Comparison of ENCODE assay signal across 2 cellular contexts in the genomic region with DNA sequence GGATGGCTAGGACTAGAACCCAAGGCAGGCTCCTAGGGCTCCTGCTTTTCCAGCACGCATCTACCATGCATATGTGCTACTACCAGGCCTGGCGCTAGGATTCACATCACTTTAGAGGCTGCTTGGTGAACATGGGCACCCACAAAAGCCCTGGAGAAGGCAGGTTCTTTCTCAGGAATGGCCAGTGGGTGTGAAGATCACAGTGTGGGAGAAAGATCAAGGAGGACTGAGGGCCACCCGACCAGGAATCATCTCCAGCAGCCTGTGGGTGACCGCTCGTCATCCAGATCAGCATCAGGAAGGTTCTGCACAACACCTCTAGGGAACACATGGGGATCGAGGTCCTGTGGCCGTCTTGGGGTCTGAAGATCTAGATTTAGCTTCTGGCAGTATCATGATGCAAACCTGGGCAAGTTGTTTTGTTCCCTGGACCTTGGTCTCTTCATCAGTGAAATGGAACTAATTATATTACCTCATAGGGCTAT.
TF ChIP-seq lines count a peak whose summit lies in the region.

No MANE protein-coding gene starts in this region.

TF ChIP-seq in HepG2, 621 proteins besides CTCF, POLR2A, EP300 and RAD21:
- TF ChIP-seq, protein P1, sequence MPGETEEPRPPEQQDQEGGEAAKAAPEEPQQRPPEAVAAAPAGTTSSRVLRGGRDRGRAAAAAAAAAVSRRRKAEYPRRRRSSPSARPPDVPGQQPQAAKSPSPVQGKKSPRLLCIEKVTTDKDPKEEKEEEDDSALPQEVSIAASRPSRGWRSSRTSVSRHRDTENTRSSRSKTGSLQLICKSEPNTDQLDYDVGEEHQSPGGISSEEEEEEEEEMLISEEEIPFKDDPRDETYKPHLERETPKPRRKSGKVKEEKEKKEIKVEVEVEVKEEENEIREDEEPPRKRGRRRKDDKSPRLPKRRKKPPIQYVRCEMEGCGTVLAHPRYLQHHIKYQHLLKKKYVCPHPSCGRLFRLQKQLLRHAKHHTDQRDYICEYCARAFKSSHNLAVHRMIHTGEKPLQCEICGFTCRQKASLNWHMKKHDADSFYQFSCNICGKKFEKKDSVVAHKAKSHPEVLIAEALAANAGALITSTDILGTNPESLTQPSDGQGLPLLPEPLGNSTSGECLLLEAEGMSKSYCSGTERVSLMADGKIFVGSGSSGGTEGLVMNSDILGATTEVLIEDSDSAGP (CRISPR knock-in tag; IDR thresholded peaks at IDR 0.05; ENCODE audit: borderline replicate concordance), result no peak
- TF ChIP-seq RBAK (CRISPR knock-in tag; IDR thresholded peaks at IDR 0.05) (no peak), ZNF337 (CRISPR knock-in tag; IDR thresholded peaks at IDR 0.05; ENCODE audit: borderline replicate concordance, low read depth) (no peak), CCAR2 (optimal IDR thresholded peaks at IDR 0.05; ENCODE audit: low read depth, low read length) (no peak), POGZ (CRISPR knock-in tag; IDR thresholded peaks at IDR 0.05) (no peak), SRY (CRISPR knock-in tag; IDR thresholded peaks at IDR 0.05) (no peak)
- TF ChIP-seq, protein P2, sequence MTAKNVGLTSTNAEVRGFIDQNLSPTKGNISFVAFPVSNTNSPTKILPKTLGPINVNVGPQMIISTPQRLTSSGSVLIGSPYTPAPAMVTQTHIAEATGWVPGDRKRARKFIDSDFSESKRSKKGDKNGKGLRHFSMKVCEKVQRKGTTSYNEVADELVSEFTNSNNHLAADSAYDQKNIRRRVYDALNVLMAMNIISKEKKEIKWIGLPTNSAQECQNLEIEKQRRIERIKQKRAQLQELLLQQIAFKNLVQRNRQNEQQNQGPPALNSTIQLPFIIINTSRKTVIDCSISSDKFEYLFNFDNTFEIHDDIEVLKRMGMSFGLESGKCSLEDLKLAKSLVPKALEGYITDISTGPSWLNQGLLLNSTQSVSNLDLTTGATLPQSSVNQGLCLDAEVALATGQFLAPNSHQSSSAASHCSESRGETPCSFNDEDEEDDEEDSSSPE (CRISPR knock-in tag; IDR thresholded peaks at IDR 0.05), result no peak

TF ChIP-seq in WTC11, 78 proteins besides CTCF, POLR2A, EP300 and RAD21:
- TF ChIP-seq NR2C2 (CRISPR knock-in tag; IDR thresholded peaks at IDR 0.05), result no peak
- TF ChIP-seq JAZF1 (CRISPR knock-in tag; IDR thresholded peaks at IDR 0.05), result no peak
- no peak for TF ChIP-seq ZNF317 (CRISPR knock-in tag; IDR thresholded peaks at IDR 0.05; ENCODE audit: borderline replicate concordance, low read depth)
- TF ChIP-seq NFATC4 (CRISPR knock-in tag; IDR thresholded peaks at IDR 0.05), result no peak
- TF ChIP-seq CBFB (CRISPR knock-in tag; IDR thresholded peaks at IDR 0.05; ENCODE audit: low read depth), result no peak
- TF ChIP-seq ZNF219 (CRISPR knock-in tag; IDR thresholded peaks at IDR 0.05; ENCODE audit: borderline replicate concordance), result no peak
- no peak for TF ChIP-seq FOXP1 (CRISPR knock-in tag; IDR thresholded peaks at IDR 0.05; ENCODE audit: borderline replicate concordance)
- TF ChIP-seq, protein P3, sequence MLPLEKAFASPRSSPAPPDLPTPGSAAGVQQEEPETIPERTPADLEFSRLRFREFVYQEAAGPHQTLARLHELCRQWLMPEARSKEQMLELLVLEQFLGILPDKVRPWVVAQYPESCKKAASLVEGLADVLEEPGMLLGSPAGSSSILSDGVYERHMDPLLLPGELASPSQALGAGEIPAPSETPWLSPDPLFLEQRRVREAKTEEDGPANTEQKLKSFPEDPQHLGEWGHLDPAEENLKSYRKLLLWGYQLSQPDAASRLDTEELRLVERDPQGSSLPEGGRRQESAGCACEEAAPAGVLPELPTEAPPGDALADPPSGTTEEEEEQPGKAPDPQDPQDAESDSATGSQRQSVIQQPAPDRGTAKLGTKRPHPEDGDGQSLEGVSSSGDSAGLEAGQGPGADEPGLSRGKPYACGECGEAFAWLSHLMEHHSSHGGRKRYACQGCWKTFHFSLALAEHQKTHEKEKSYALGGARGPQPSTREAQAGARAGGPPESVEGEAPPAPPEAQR (CRISPR knock-in tag; IDR thresholded peaks at IDR 0.05), result no peak
- TF ChIP-seq, protein P4, sequence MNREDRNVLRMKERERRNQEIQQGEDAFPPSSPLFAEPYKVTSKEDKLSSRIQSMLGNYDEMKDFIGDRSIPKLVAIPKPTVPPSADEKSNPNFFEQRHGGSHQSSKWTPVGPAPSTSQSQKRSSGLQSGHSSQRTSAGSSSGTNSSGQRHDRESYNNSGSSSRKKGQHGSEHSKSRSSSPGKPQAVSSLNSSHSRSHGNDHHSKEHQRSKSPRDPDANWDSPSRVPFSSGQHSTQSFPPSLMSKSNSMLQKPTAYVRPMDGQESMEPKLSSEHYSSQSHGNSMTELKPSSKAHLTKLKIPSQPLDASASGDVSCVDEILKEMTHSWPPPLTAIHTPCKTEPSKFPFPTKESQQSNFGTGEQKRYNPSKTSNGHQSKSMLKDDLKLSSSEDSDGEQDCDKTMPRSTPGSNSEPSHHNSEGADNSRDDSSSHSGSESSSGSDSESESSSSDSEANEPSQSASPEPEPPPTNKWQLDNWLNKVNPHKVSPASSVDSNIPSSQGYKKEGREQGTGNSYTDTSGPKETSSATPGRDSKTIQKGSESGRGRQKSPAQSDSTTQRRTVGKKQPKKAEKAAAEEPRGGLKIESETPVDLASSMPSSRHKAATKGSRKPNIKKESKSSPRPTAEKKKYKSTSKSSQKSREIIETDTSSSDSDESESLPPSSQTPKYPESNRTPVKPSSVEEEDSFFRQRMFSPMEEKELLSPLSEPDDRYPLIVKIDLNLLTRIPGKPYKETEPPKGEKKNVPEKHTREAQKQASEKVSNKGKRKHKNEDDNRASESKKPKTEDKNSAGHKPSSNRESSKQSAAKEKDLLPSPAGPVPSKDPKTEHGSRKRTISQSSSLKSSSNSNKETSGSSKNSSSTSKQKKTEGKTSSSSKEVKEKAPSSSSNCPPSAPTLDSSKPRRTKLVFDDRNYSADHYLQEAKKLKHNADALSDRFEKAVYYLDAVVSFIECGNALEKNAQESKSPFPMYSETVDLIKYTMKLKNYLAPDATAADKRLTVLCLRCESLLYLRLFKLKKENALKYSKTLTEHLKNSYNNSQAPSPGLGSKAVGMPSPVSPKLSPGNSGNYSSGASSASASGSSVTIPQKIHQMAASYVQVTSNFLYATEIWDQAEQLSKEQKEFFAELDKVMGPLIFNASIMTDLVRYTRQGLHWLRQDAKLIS (CRISPR knock-in tag; IDR thresholded peaks at IDR 0.05; ENCODE audit: borderline replicate concordance), result no peak
- TF ChIP-seq, protein P5, sequence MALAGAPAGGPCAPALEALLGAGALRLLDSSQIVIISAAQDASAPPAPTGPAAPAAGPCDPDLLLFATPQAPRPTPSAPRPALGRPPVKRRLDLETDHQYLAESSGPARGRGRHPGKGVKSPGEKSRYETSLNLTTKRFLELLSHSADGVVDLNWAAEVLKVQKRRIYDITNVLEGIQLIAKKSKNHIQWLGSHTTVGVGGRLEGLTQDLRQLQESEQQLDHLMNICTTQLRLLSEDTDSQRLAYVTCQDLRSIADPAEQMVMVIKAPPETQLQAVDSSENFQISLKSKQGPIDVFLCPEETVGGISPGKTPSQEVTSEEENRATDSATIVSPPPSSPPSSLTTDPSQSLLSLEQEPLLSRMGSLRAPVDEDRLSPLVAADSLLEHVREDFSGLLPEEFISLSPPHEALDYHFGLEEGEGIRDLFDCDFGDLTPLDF (CRISPR knock-in tag; IDR thresholded peaks at IDR 0.05), result no peak
- TF ChIP-seq, protein P6, sequence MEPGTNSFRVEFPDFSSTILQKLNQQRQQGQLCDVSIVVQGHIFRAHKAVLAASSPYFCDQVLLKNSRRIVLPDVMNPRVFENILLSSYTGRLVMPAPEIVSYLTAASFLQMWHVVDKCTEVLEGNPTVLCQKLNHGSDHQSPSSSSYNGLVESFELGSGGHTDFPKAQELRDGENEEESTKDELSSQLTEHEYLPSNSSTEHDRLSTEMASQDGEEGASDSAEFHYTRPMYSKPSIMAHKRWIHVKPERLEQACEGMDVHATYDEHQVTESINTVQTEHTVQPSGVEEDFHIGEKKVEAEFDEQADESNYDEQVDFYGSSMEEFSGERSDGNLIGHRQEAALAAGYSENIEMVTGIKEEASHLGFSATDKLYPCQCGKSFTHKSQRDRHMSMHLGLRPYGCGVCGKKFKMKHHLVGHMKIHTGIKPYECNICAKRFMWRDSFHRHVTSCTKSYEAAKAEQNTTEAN (CRISPR knock-in tag; IDR thresholded peaks at IDR 0.05), result no peak
- TF ChIP-seq ZNF671 (CRISPR knock-in tag; IDR thresholded peaks at IDR 0.05), result no peak
- TF ChIP-seq FOXK1 (CRISPR knock-in tag; IDR thresholded peaks at IDR 0.05), result no peak
- no peak for TF ChIP-seq SMAD4 (CRISPR knock-in tag; IDR thresholded peaks at IDR 0.05)
- TF ChIP-seq, protein P7, sequence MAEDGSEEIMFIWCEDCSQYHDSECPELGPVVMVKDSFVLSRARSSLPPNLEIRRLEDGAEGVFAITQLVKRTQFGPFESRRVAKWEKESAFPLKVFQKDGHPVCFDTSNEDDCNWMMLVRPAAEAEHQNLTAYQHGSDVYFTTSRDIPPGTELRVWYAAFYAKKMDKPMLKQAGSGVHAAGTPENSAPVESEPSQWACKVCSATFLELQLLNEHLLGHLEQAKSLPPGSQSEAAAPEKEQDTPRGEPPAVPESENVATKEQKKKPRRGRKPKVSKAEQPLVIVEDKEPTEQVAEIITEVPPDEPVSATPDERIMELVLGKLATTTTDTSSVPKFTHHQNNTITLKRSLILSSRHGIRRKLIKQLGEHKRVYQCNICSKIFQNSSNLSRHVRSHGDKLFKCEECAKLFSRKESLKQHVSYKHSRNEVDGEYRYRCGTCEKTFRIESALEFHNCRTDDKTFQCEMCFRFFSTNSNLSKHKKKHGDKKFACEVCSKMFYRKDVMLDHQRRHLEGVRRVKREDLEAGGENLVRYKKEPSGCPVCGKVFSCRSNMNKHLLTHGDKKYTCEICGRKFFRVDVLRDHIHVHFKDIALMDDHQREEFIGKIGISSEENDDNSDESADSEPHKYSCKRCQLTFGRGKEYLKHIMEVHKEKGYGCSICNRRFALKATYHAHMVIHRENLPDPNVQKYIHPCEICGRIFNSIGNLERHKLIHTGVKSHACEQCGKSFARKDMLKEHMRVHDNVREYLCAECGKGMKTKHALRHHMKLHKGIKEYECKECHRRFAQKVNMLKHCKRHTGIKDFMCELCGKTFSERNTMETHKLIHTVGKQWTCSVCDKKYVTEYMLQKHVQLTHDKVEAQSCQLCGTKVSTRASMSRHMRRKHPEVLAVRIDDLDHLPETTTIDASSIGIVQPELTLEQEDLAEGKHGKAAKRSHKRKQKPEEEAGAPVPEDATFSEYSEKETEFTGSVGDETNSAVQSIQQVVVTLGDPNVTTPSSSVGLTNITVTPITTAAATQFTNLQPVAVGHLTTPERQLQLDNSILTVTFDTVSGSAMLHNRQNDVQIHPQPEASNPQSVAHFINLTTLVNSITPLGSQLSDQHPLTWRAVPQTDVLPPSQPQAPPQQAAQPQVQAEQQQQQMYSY (CRISPR knock-in tag; IDR thresholded peaks at IDR 0.05), result no peak
- TF ChIP-seq, protein P8, sequence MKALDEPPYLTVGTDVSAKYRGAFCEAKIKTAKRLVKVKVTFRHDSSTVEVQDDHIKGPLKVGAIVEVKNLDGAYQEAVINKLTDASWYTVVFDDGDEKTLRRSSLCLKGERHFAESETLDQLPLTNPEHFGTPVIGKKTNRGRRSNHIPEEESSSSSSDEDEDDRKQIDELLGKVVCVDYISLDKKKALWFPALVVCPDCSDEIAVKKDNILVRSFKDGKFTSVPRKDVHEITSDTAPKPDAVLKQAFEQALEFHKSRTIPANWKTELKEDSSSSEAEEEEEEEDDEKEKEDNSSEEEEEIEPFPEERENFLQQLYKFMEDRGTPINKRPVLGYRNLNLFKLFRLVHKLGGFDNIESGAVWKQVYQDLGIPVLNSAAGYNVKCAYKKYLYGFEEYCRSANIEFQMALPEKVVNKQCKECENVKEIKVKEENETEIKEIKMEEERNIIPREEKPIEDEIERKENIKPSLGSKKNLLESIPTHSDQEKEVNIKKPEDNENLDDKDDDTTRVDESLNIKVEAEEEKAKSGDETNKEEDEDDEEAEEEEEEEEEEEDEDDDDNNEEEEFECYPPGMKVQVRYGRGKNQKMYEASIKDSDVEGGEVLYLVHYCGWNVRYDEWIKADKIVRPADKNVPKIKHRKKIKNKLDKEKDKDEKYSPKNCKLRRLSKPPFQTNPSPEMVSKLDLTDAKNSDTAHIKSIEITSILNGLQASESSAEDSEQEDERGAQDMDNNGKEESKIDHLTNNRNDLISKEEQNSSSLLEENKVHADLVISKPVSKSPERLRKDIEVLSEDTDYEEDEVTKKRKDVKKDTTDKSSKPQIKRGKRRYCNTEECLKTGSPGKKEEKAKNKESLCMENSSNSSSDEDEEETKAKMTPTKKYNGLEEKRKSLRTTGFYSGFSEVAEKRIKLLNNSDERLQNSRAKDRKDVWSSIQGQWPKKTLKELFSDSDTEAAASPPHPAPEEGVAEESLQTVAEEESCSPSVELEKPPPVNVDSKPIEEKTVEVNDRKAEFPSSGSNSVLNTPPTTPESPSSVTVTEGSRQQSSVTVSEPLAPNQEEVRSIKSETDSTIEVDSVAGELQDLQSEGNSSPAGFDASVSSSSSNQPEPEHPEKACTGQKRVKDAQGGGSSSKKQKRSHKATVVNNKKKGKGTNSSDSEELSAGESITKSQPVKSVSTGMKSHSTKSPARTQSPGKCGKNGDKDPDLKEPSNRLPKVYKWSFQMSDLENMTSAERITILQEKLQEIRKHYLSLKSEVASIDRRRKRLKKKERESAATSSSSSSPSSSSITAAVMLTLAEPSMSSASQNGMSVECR (CRISPR knock-in tag; IDR thresholded peaks at IDR 0.05; ENCODE audit: borderline replicate concordance), result no peak
- TF ChIP-seq ZNF263 (CRISPR knock-in tag; IDR thresholded peaks at IDR 0.05; ENCODE audit: low read depth), result no peak
- no peak for TF ChIP-seq FOXJ3 (CRISPR knock-in tag; IDR thresholded peaks at IDR 0.05; ENCODE audit: borderline replicate concordance)
